7 cellular contexts compared by ENCODE assay signal in genomic region chr19:19321143-19321577, GRCh38. TPM values are rescaled to one million over a fixed set of nuclear protein-coding genes. Genes with fewer than 3 reads are reported as not detected.
A peak's percentile ranks its signal among the peaks of the same experiment; 100 is the strongest.
DNase-seq lines count a peak whose midpoint lies in the region; ATAC-seq and TF ChIP-seq lines count a peak whose summit lies in the region.

No MANE protein-coding gene starts in this region.

- DNase-seq in Karpas-422 (peak; percentile 59), right atrium auricular region (ENCODE audit: low spot score) (no peak), gastrocnemius medialis (no peak), inferior parietal cortex (ENCODE audit: extremely low spot score) (no peak), mesenteric fat pad (ENCODE audit: low spot score) (no peak)

- H3K79me2 ChIP-seq in Karpas-422 (ENCODE audit: low read length), result peaks cover 89% of the 10 kb centered on the region

- H3K4me3 ChIP-seq in Karpas-422 (ENCODE audit: low read length), result peak overlapping the region; percentile 91
- H3K4me3 ChIP-seq in right atrium auricular region, result peak overlapping the region; percentile 88 to 97
- H3K4me3 ChIP-seq in gastrocnemius medialis, result peak overlapping the region; percentile 80 to 96 (median 93)

- ATAC-seq in GM18505 (IDR thresholded peaks at IDR 0.05; ENCODE audit: unreplicated experiment) (peak; percentile 9), gastrocnemius medialis (no peak)
- no peak for ATAC-seq in activated T-helper 17 cell treated with anti-CD3 and anti-CD28 coated beads, Interleukin-2, amount 50 U/mL, for 72 hours (replicated peaks)

- in situ Hi-C loops in gastrocnemius medialis (cut with MboI; ENCODE audit: low sequenced_read_pairs in 4 of 4), result no loop called here

- H3K4me1 ChIP-seq in Karpas-422 (ENCODE audit: low read length) (peaks cover 25% of the 10 kb centered on the region), right atrium auricular region (peaks cover 0 to 44% of the 10 kb centered on the region in 2 donors), gastrocnemius medialis (peaks cover 48 to 59% of the 10 kb centered on the region in 2 donors)

- no peaks in the 10 kb centered on the region for H3K27me3 ChIP-seq in Karpas-422 (ENCODE audit: low read length)
- no peaks in the 10 kb centered on the region for H3K27me3 ChIP-seq in right atrium auricular region
- H3K27me3 ChIP-seq in gastrocnemius medialis, result no peaks in the 10 kb centered on the region

- no peaks in the 10 kb centered on the region for H3K9me3 Mint-ChIP-seq in activated T-helper 17 cell treated with anti-CD3 and anti-CD28 coated beads, Interleukin-2, amount 50 U/mL, for 72 hours

- H3K9ac ChIP-seq in Karpas-422 (ENCODE audit: low read length), result peak overlapping the region; percentile 96

- no peak for TF ChIP-seq POLR2A in GM18505 (IDR thresholded peaks at IDR 0.05; ENCODE audit: borderline replicate concordance, extremely low read depth, insufficient read depth, insufficient read length)
- no peak for TF ChIP-seq POLR2A in gastrocnemius medialis (IDR thresholded peaks at IDR 0.05)

- TF ChIP-seq CTCF in right atrium auricular region (IDR thresholded peaks at IDR 0.05), result no peak
- TF ChIP-seq CTCF in gastrocnemius medialis (IDR thresholded peaks at IDR 0.05 in 4 of 5, conservative IDR thresholded peaks at IDR 0.05 in 1 of 5), result no peak

- peak overlapping the region; percentile 93 for H3K27ac Mint-ChIP-seq in activated T-helper 17 cell treated with anti-CD3 and anti-CD28 coated beads, Interleukin-2, amount 50 U/mL, for 72 hours

- intact Hi-C loops in gastrocnemius medialis (cut with DNase I; ENCODE audit: low total_unique reads), result loop anchor here (2.0 to 5.0 kb wide), 4 partner anchors 86 to 341 kb away; partner anchors contain the start of genes ATP13A1, BORCS8, GATAD2A and RFXANK

- H3K9me3 ChIP-seq in Karpas-422 (ENCODE audit: low read length) (no peaks in the 10 kb centered on the region), right atrium auricular region (no peaks in the 10 kb centered on the region), gastrocnemius medialis (no peaks in the 10 kb centered on the region)

- peak overlapping the region; percentile 91 for H3K4me2 ChIP-seq in Karpas-422 (ENCODE audit: low read depth, low read length, poor library complexity, severe bottlenecking)

- H3K27me3 Mint-ChIP-seq in activated T-helper 17 cell treated with anti-CD3 and anti-CD28 coated beads, Interleukin-2, amount 50 U/mL, for 72 hours, result no peaks in the 10 kb centered on the region

- peak overlapping the region; percentile 96 for H3K4me3 Mint-ChIP-seq in activated T-helper 17 cell treated with anti-CD3 and anti-CD28 coated beads, Interleukin-2, amount 50 U/mL, for 72 hours

- H3K9me2 ChIP-seq in Karpas-422 (replicated peaks; ENCODE audit: insufficient read depth, low read length), result no peaks in the 10 kb centered on the region

- no peaks in the 10 kb centered on the region for H4K20me1 ChIP-seq in Karpas-422 (ENCODE audit: insufficient read depth, low read depth, low read length)

- H3K27ac ChIP-seq in Karpas-422 (ENCODE audit: low read length) (peak overlapping the region; percentile 76), right atrium auricular region (peak overlapping the region; percentile 84 to 90), gastrocnemius medialis (peak overlapping the region; percentile 88 to 98 (median 92))

- H3K36me3 ChIP-seq in Karpas-422 (ENCODE audit: insufficient read depth, low read length), result peaks cover 14% of the 10 kb centered on the region
- peaks cover 16% of the 10 kb centered on the region for H3K36me3 ChIP-seq in right atrium auricular region
- peaks cover 0 to 9% of the 10 kb centered on the region in 2 donors for H3K36me3 ChIP-seq in gastrocnemius medialis

- peaks cover 41% of the 10 kb centered on the region for H3K36me3 Mint-ChIP-seq in activated T-helper 17 cell treated with anti-CD3 and anti-CD28 coated beads, Interleukin-2, amount 50 U/mL, for 72 hours (ENCODE audit: low read depth)

- H3K4me1 Mint-ChIP-seq in activated T-helper 17 cell treated with anti-CD3 and anti-CD28 coated beads, Interleukin-2, amount 50 U/mL, for 72 hours, result peaks cover 16% of the 10 kb centered on the region

- H2AFZ ChIP-seq in Karpas-422 (ENCODE audit: low read length), result peak overlapping the region; percentile 86; the same call in 1 of the 2 replicates

RNA-seq across cellular contexts. Expression of gene MAU2, which starts 0.5 kb away (rescaled TPM):
- 37.3 and 44.6 TPM in 2 replicates for total RNA-seq in Karpas-422 (2014; rRNA removed; shearing (Covaris generic); ENCODE audit: low replicate concordance)
- 10 to 100 TPM; 58.8 to 67.9 TPM for total RNA-seq in activated T-helper 17 cell treated with anti-CD3 and anti-CD28 coated beads, Interleukin-2, amount 50 U/mL, for 72 hours
- 10 to 100 TPM; 22.1 to 31.3 TPM for total RNA-seq in right atrium auricular region
- 10 to 100 TPM; 31.3 to 48.5 (median 41.7) TPM for total RNA-seq in gastrocnemius medialis
- 45.4 TPM for total RNA-seq in mesenteric fat pad

RNA-seq across cellular contexts. Expression of gene SUGP1, which starts 0.9 kb away (rescaled TPM):
- total RNA-seq in Karpas-422 (2014; rRNA removed; shearing (Covaris generic); ENCODE audit: low replicate concordance), result 21.4 and 49.5 TPM in 2 replicates
- 10 to 100 TPM; 50.2 to 51.1 TPM for total RNA-seq in activated T-helper 17 cell treated with anti-CD3 and anti-CD28 coated beads, Interleukin-2, amount 50 U/mL, for 72 hours
- total RNA-seq in right atrium auricular region, result 10 to 100 TPM; 33.7 to 36.6 TPM
- 10 to 100 TPM; 29.7 to 51.0 (median 39.8) TPM for total RNA-seq in gastrocnemius medialis
- total RNA-seq in mesenteric fat pad, result 32.9 TPM

RNA-seq across cellular contexts. Expression of gene TM6SF2, which starts 48.1 kb away (rescaled TPM):
- not detected in 2 replicates for total RNA-seq in Karpas-422 (2014; rRNA removed; shearing (Covaris generic); ENCODE audit: low replicate concordance)
- total RNA-seq in activated T-helper 17 cell treated with anti-CD3 and anti-CD28 coated beads, Interleukin-2, amount 50 U/mL, for 72 hours, result not detected
- total RNA-seq in right atrium auricular region, result under 1 TPM; 0.63 to 0.75 TPM
- under 1 TPM in 2 of 4 donors, not detected in 2; 0.70 to 0.98 TPM for total RNA-seq in gastrocnemius medialis
- total RNA-seq in mesenteric fat pad, result 1.3 TPM
